In genomic region chr11:73876424-73877300, GRCh38 we compare ENCODE assay signal across 1 cellular context.
A peak's percentile ranks its signal among the peaks of the same experiment; 100 is the strongest.
TF ChIP-seq lines count a peak whose summit lies in the region.

Gene COA4 (minus strand): TSS chr11:73876846. CDS start chr11:73873378, 3,468 bp downstream.
Gene PAAF1 (plus strand): TSS chr11:73876999. CDS start chr11:73877022, 23 bp downstream.

TF ChIP-seq in HepG2, 621 proteins besides CTCF, POLR2A, EP300 and RAD21 (continued from another document and continues in another):
- peak; percentile 39; the same call in 1 of the 2 replicates for TF ChIP-seq FOXP4 (CRISPR knock-in tag; IDR thresholded peaks at IDR 0.05)
- peak; percentile 79; the same call in 1 of the 2 replicates for TF ChIP-seq ZNF567 (CRISPR knock-in tag; IDR thresholded peaks at IDR 0.05; ENCODE audit: borderline replicate concordance)
- peak; percentile 90 for TF ChIP-seq TBX2 (CRISPR knock-in tag; IDR thresholded peaks at IDR 0.05; ENCODE audit: borderline replicate concordance)
- peak; percentile 77 for TF ChIP-seq IRF9 (CRISPR knock-in tag; IDR thresholded peaks at IDR 0.05; ENCODE audit: borderline replicate concordance)
- peak in 1 of 2 experiments; percentile 87; a peak in 2 of 4 replicates for TF ChIP-seq KLF16 (CRISPR knock-in tag; IDR thresholded peaks at IDR 0.05)
- TF ChIP-seq ZNF784 (CRISPR knock-in tag; IDR thresholded peaks at IDR 0.05; ENCODE audit: borderline replicate concordance), result peak; percentile 67
- no peak; the same call in 1 of the 2 replicates for TF ChIP-seq ZC3H13 (CRISPR knock-in tag; IDR thresholded peaks at IDR 0.05)
- TF ChIP-seq ZBTB7B (CRISPR knock-in tag; IDR thresholded peaks at IDR 0.05), result 0 out of 2 replicates have a peak, but pooled peaks have one; percentile 36
- no peak for TF ChIP-seq GPBP1L1 (CRISPR knock-in tag; IDR thresholded peaks at IDR 0.05)
- TF ChIP-seq THAP11 (CRISPR knock-in tag; IDR thresholded peaks at IDR 0.05), result peak; percentile 90
- peak; percentile 95 for TF ChIP-seq ZNF33B (CRISPR knock-in tag; IDR thresholded peaks at IDR 0.05)
- TF ChIP-seq ZNF749 (CRISPR knock-in tag; IDR thresholded peaks at IDR 0.05; ENCODE audit: borderline replicate concordance), result peak; percentile 90
- peak; percentile 32; the same call in 1 of the 2 replicates for TF ChIP-seq CSRNP1 (CRISPR knock-in tag; IDR thresholded peaks at IDR 0.05)
- TF ChIP-seq ELF3 (CRISPR knock-in tag; IDR thresholded peaks at IDR 0.05), result peak; percentile 90
- no peak for TF ChIP-seq ZNF205 (CRISPR knock-in tag; IDR thresholded peaks at IDR 0.05)
- 0 out of 2 replicates have a peak, but pooled peaks have one; percentile 66 for TF ChIP-seq ZNF280D (CRISPR knock-in tag; IDR thresholded peaks at IDR 0.05)
- TF ChIP-seq CEBPZ (IDR thresholded peaks at IDR 0.05; ENCODE audit: low read length), result no peak
- TF ChIP-seq ZMYM3 (CRISPR knock-in tag; IDR thresholded peaks at IDR 0.05), result peak; percentile 27; the same call in 1 of the 2 replicates
- TF ChIP-seq ZXDC (CRISPR knock-in tag; IDR thresholded peaks at IDR 0.05), result peak; percentile 67; the same call in 1 of the 2 replicates
- peak; percentile 26; the same call in 1 of the 2 replicates for TF ChIP-seq ZHX1 (CRISPR knock-in tag; IDR thresholded peaks at IDR 0.05; ENCODE audit: low read depth)
- no peak for TF ChIP-seq ARID2 (CRISPR knock-in tag; IDR thresholded peaks at IDR 0.05; ENCODE audit: borderline replicate concordance)
- no peak; the same call in 1 of the 2 replicates for TF ChIP-seq ZNF430 (CRISPR knock-in tag; IDR thresholded peaks at IDR 0.05)
- TF ChIP-seq SYNCRIP (IDR thresholded peaks at IDR 0.05; ENCODE audit: insufficient read depth, low read depth, low read length), result no peak
- TF ChIP-seq NR2F1 (CRISPR knock-in tag; IDR thresholded peaks at IDR 0.05), result no peak
- TF ChIP-seq ZNF800 (CRISPR knock-in tag; IDR thresholded peaks at IDR 0.05), result 0 out of 2 replicates have a peak, but pooled peaks have one; percentile 20
- no peak for TF ChIP-seq ZNF549 (CRISPR knock-in tag; IDR thresholded peaks at IDR 0.05)
